In the genomic region with DNA sequence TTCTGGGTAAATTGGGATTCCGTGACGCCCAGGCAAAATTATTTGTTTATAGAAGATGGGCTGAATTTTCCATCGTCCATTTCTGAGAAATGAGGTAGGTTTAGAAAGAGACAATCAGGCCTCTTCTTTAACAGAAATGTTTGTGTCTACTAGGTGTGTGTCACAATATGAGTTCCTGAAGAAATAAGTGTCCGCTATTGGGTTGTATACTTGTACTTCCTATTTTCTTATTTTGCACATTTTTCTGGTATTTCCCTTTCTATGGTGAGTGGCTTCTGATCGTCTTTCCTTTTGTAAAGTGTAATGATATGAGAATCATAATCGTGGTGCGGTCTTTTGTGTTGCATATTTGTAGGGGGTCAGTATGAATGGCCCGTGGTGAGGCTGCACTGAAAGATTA, we compare ENCODE assay signal across 29 cellular contexts.
A peak's percentile ranks its signal among the peaks of the same experiment; 100 is the strongest.
DNase-seq lines count a peak whose midpoint lies in the region; ATAC-seq, FAIRE-seq and TF ChIP-seq lines count a peak whose summit lies in the region.
"Had no signal": no experiment of that assay in that cellular context is flagged by ENCODE, and none has a peak within 500 bp of the region (broad histone marks: within the 10 kb centered on the region; RNA-seq: fewer than 3 reads in every experiment).

No MANE protein-coding gene starts in this region.

- peak overlapping the region; percentile 29 for H3K27ac Mint-ChIP-seq in astrocyte (ENCODE audit: unreplicated experiment)
- H3K27ac Mint-ChIP-seq in Calu3 (ENCODE audit: unreplicated experiment) = no peak overlapping the region
- H3K27ac Mint-ChIP-seq: CD4-positive, alpha-beta T cell had no signal

- H3K27ac ChIP-seq in astrocyte (ENCODE audit: low read depth, low read length) (no peak overlapping the region), neutrophil (peak overlapping the region; percentile 72)
- H3K27ac ChIP-seq: 22Rv1, HL-60, KMS-11, SJCRH30 had no signal

- CTCF ChIA-PET in Calu3 (lab: Charles Lee) = no interaction called here

- DNase-seq in cardiac septum (ENCODE audit: low spot score) (peak; percentile 29), Right ventricle myocardium inferior (ENCODE audit: missing footprints) (no peak), astrocyte (ENCODE audit: low read depth) (no peak), Calu3 (no peak), C1 segment of cervical spinal cord (lab: John Stamatoyannopoulos, UW) (no peak)
- DNase-seq: ACHN; BE2C; CD4-positive, alpha-beta T cell; DMS53; NCI-H1092; NCI-H1417 treated with DMSO at 0.1 percent for 48 hours; NCI-H1694 treated with DMSO at 0.1 percent for 48 hours; NCI-H2081; NCI-H2227 treated with DMSO at 0.1 percent for 48 hours; NCI-H510A; NCI-H69; OCI-M1; SJCRH30 had no signal

- H4K20me1 ChIP-seq in astrocyte (ENCODE audit: insufficient read depth, low read length) = peaks cover 83% of the 10 kb centered on the region

- H3K9me3 Mint-ChIP-seq in astrocyte (ENCODE audit: unreplicated experiment) = no peaks in the 10 kb centered on the region
- no peaks in the 10 kb centered on the region for H3K9me3 Mint-ChIP-seq in Calu3 (ENCODE audit: low read depth, unreplicated experiment)
- H3K9me3 Mint-ChIP-seq: CD4-positive, alpha-beta T cell had no signal

- H3K4me2 ChIP-seq in astrocyte (ENCODE audit: low read length) = no peak overlapping the region
- H3K4me2 ChIP-seq: KMS-11 had no signal

- H3K4me3 Mint-ChIP-seq in astrocyte (ENCODE audit: unreplicated experiment) (no peak overlapping the region), Calu3 (ENCODE audit: low read depth, unreplicated experiment) (no peak overlapping the region)
- H3K4me3 Mint-ChIP-seq: CD4-positive, alpha-beta T cell had no signal

- no peak for FAIRE-seq in astrocyte (lab: Jason Lieb, UNC)
- FAIRE-seq: G401.6, H1, RCC 7860 had no signal

- H3K4me3 ChIP-seq in astrocyte (ENCODE audit: insufficient read depth, low read depth, low read length) = no peak overlapping the region
- peak overlapping the region; percentile 5 to 28 for H3K4me3 ChIP-seq in neutrophil (ENCODE audit: low read depth in 1 of 2, low read length in 1 of 2)
- H3K4me3 ChIP-seq: SJCRH30 had no signal

- H3K9me3 ChIP-seq in astrocyte (ENCODE audit: insufficient read depth, low read depth, low read length) = no peaks in the 10 kb centered on the region
- no peaks in the 10 kb centered on the region for H3K9me3 ChIP-seq in neutrophil
- H3K9me3 ChIP-seq: BE2C, SJCRH30 had no signal

- H3K27me3 Mint-ChIP-seq in astrocyte (ENCODE audit: low read depth, unreplicated experiment) (no peaks in the 10 kb centered on the region), Calu3 (ENCODE audit: unreplicated experiment) (no peaks in the 10 kb centered on the region)
- H3K27me3 Mint-ChIP-seq: CD4-positive, alpha-beta T cell had no signal

- H3K4me1 Mint-ChIP-seq in astrocyte (ENCODE audit: low read depth, unreplicated experiment) = peaks cover 56% of the 10 kb centered on the region
- peaks cover 41% of the 10 kb centered on the region for H3K4me1 Mint-ChIP-seq in Calu3 (ENCODE audit: low read depth, unreplicated experiment)
- H3K4me1 Mint-ChIP-seq: IgD-negative memory B cell had no signal

- no peak overlapping the region for H2AFZ ChIP-seq in astrocyte (ENCODE audit: low read depth, low read length)

- TF ChIP-seq CTCF in astrocyte (IDR thresholded peaks at IDR 0.05; ENCODE audit: insufficient read depth, low read depth, low read length) = no peak
- TF ChIP-seq CTCF in neutrophil (IDR thresholded peaks at IDR 0.05) = no peak
- TF ChIP-seq CTCF in Calu3 (IDR thresholded peaks at IDR 0.05; ENCODE audit: unreplicated experiment) = no peak

- peaks cover 74% of the 10 kb centered on the region for H3K79me2 ChIP-seq in astrocyte (ENCODE audit: insufficient read depth, low read length)

- intact Hi-C loops in cardiac septum (cut with DNase I) = no loop called here
- intact Hi-C loops in Right ventricle myocardium inferior (cut with DNase I) = no loop called here
- intact Hi-C loops in Calu3 (cut with micrococcal nuclease; ENCODE audit: unreplicated experiment) = no loop called here

- BruUV-seq in Calu3 (replicated peaks; lab: Mats Ljungman, UMichigan) = no TSS peak

- no peak for ATAC-seq in Right ventricle myocardium inferior
- no peak for ATAC-seq in GM19328 (IDR thresholded peaks at IDR 0.05; ENCODE audit: unreplicated experiment)
- ATAC-seq: HCT116, SK-N-SH treated with all-trans-retinoic acid at 6 μM for 48 hours had no signal

- H3K36me3 Mint-ChIP-seq in astrocyte (ENCODE audit: low read depth, unreplicated experiment) (peaks cover 18% of the 10 kb centered on the region), Calu3 (ENCODE audit: insufficient read depth, unreplicated experiment) (peaks cover 4% of the 10 kb centered on the region)
- H3K36me3 Mint-ChIP-seq: IgD-negative memory B cell had no signal

- H3K27me3 ChIP-seq in astrocyte (ENCODE audit: insufficient read depth, low read length) (no peaks in the 10 kb centered on the region), neutrophil (no peaks in the 10 kb centered on the region)
- H3K27me3 ChIP-seq: BE2C, SJCRH30 had no signal

- no peak overlapping the region for H3K9ac ChIP-seq in astrocyte (ENCODE audit: low read length)
- H3K9ac ChIP-seq: KMS-11 had no signal

- H3K36me3 ChIP-seq in astrocyte (ENCODE audit: insufficient read depth, low read length) = no peaks in the 10 kb centered on the region
- no peaks in the 10 kb centered on the region for H3K36me3 ChIP-seq in neutrophil
- H3K36me3 ChIP-seq: BE2C had no signal

- H3K4me1 ChIP-seq in astrocyte (ENCODE audit: insufficient read depth, low read length) (peaks cover 13% of the 10 kb centered on the region), neutrophil (ENCODE audit: control insufficient read depth in 1 of 2, insufficient read depth in 1 of 2, low read depth in 1 of 2, low read length in 1 of 2) (peaks cover 31 to 40% of the 10 kb centered on the region in 2 experiments)
- H3K4me1 ChIP-seq: BE2C had no signal
